1 cellular context compared by ENCODE assay signal in the genomic region with DNA sequence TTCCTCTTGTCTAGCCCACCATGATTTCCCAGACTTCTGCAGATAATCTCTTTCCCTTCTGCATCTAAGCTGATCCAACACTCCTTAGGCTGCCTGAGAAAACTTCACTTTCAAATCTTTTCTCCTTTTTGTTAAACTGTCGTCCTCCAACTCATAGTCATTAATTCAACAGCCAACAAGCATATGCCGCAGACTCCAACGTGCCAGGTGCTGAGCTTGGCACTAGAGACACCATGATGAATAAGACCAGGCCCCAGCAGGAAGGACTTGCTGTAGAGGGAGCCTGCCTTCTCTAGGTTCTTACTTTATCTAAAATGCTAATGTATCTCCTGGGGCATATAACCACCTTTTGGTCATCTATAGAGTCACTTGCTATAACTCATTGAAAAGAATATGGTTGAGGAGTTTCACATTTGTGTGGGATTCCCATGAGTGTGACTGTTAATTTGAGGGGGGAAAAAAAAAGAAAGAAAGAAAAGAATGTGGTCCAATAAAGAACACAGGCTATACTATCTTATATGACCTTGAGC.
TF ChIP-seq lines count a peak whose summit lies in the region.

No MANE protein-coding gene starts in this region.

TF ChIP-seq in WTC11, 78 proteins besides CTCF, POLR2A, EP300 and RAD21 (continued from another document):
- TF ChIP-seq, protein P1, sequence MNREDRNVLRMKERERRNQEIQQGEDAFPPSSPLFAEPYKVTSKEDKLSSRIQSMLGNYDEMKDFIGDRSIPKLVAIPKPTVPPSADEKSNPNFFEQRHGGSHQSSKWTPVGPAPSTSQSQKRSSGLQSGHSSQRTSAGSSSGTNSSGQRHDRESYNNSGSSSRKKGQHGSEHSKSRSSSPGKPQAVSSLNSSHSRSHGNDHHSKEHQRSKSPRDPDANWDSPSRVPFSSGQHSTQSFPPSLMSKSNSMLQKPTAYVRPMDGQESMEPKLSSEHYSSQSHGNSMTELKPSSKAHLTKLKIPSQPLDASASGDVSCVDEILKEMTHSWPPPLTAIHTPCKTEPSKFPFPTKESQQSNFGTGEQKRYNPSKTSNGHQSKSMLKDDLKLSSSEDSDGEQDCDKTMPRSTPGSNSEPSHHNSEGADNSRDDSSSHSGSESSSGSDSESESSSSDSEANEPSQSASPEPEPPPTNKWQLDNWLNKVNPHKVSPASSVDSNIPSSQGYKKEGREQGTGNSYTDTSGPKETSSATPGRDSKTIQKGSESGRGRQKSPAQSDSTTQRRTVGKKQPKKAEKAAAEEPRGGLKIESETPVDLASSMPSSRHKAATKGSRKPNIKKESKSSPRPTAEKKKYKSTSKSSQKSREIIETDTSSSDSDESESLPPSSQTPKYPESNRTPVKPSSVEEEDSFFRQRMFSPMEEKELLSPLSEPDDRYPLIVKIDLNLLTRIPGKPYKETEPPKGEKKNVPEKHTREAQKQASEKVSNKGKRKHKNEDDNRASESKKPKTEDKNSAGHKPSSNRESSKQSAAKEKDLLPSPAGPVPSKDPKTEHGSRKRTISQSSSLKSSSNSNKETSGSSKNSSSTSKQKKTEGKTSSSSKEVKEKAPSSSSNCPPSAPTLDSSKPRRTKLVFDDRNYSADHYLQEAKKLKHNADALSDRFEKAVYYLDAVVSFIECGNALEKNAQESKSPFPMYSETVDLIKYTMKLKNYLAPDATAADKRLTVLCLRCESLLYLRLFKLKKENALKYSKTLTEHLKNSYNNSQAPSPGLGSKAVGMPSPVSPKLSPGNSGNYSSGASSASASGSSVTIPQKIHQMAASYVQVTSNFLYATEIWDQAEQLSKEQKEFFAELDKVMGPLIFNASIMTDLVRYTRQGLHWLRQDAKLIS (CRISPR knock-in tag; IDR thresholded peaks at IDR 0.05; ENCODE audit: borderline replicate concordance), result no peak
- TF ChIP-seq, protein P2, sequence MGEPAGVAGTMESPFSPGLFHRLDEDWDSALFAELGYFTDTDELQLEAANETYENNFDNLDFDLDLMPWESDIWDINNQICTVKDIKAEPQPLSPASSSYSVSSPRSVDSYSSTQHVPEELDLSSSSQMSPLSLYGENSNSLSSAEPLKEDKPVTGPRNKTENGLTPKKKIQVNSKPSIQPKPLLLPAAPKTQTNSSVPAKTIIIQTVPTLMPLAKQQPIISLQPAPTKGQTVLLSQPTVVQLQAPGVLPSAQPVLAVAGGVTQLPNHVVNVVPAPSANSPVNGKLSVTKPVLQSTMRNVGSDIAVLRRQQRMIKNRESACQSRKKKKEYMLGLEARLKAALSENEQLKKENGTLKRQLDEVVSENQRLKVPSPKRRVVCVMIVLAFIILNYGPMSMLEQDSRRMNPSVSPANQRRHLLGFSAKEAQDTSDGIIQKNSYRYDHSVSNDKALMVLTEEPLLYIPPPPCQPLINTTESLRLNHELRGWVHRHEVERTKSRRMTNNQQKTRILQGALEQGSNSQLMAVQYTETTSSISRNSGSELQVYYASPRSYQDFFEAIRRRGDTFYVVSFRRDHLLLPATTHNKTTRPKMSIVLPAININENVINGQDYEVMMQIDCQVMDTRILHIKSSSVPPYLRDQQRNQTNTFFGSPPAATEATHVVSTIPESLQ (CRISPR knock-in tag; IDR thresholded peaks at IDR 0.05), result no peak
- TF ChIP-seq, protein P3, sequence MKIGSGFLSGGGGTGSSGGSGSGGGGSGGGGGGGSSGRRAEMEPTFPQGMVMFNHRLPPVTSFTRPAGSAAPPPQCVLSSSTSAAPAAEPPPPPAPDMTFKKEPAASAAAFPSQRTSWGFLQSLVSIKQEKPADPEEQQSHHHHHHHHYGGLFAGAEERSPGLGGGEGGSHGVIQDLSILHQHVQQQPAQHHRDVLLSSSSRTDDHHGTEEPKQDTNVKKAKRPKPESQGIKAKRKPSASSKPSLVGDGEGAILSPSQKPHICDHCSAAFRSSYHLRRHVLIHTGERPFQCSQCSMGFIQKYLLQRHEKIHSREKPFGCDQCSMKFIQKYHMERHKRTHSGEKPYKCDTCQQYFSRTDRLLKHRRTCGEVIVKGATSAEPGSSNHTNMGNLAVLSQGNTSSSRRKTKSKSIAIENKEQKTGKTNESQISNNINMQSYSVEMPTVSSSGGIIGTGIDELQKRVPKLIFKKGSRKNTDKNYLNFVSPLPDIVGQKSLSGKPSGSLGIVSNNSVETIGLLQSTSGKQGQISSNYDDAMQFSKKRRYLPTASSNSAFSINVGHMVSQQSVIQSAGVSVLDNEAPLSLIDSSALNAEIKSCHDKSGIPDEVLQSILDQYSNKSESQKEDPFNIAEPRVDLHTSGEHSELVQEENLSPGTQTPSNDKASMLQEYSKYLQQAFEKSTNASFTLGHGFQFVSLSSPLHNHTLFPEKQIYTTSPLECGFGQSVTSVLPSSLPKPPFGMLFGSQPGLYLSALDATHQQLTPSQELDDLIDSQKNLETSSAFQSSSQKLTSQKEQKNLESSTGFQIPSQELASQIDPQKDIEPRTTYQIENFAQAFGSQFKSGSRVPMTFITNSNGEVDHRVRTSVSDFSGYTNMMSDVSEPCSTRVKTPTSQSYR (CRISPR knock-in tag; IDR thresholded peaks at IDR 0.05), result no peak
- no peak for TF ChIP-seq RELA (CRISPR knock-in tag; IDR thresholded peaks at IDR 0.05; ENCODE audit: borderline replicate concordance)
- TF ChIP-seq, protein P4, sequence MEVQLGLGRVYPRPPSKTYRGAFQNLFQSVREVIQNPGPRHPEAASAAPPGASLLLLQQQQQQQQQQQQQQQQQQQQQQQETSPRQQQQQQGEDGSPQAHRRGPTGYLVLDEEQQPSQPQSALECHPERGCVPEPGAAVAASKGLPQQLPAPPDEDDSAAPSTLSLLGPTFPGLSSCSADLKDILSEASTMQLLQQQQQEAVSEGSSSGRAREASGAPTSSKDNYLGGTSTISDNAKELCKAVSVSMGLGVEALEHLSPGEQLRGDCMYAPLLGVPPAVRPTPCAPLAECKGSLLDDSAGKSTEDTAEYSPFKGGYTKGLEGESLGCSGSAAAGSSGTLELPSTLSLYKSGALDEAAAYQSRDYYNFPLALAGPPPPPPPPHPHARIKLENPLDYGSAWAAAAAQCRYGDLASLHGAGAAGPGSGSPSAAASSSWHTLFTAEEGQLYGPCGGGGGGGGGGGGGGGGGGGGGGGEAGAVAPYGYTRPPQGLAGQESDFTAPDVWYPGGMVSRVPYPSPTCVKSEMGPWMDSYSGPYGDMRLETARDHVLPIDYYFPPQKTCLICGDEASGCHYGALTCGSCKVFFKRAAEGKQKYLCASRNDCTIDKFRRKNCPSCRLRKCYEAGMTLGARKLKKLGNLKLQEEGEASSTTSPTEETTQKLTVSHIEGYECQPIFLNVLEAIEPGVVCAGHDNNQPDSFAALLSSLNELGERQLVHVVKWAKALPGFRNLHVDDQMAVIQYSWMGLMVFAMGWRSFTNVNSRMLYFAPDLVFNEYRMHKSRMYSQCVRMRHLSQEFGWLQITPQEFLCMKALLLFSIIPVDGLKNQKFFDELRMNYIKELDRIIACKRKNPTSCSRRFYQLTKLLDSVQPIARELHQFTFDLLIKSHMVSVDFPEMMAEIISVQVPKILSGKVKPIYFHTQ (CRISPR knock-in tag; IDR thresholded peaks at IDR 0.05), result no peak
